Comparison of ENCODE assay signal across 7 cellular contexts in the genomic region with DNA sequence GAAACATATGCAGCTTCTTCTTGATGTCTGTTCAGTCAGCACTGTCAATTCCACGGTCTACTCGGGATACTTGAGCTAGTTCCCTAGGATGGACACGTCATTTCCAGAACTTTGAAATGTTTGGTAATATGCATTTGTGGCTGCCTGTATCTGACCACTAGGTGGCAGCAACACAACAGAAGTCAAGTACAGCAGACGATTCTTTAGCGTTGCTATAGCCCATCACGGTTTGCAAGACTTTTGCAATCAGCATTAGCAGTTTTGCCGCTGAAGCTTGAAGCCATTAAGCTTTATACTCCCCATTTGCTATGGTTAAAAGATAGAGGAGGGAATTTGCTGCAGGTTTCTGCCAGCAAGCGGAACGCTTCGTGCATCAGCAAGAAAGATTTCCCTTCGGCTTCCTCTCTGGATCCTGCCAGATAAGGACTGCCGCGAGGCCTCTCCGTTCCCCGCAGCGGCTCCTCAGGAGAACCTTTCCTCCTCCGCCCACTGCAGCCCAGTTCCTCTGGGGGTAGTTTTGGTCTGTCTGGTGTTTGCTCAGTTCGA.
A peak's percentile ranks its signal among the peaks of the same experiment; 100 is the strongest.
DNase-seq lines count a peak whose midpoint lies in the region; ATAC-seq and TF ChIP-seq lines count a peak whose summit lies in the region.

No MANE protein-coding gene starts in this region.

- TF ChIP-seq CTCF in GM12873 (IDR thresholded peaks at IDR 0.05; ENCODE audit: insufficient read depth, low read depth, low read length, missing control alignments) (peak; percentile 89), liver (IDR thresholded peaks at IDR 0.05; ENCODE audit: low read depth, low read length, missing input control) (peak; percentile 96)

- H3K4me1 ChIP-seq in liver (ENCODE audit: control insufficient read depth in 4 of 4, insufficient read depth in 4 of 4, low read length in 3 of 4): peaks cover 5 to 31% (median 24%) of the 10 kb centered on the region in 4 donors

- DNase-seq in NCI-H510A (lab: John Stamatoyannopoulos, UW) (peak; percentile 41), dedifferentiated amniotic fluid mesenchymal stem cell (ENCODE audit: extremely low spot score) (peak; percentile 89)
- DNase-seq in activated CD4-positive, alpha-beta T cell treated with anti-CD3 and anti-CD28 coated beads for 4 hours: peak; percentile 66 to 75
- peak; percentile 40 to 61 for DNase-seq in stimulated activated CD4-positive, alpha-beta T cell treated with anti-CD3 and anti-CD28 coated beads, Interleukin-4, amount 100 ng/mL, for 4 hours

- H3K27me3 ChIP-seq in liver (ENCODE audit: control insufficient read depth in 4 of 4, insufficient read depth in 4 of 4, low read length in 3 of 4): no peaks in the 10 kb centered on the region

- no peaks in the 10 kb centered on the region for H3K9me3 ChIP-seq in liver (ENCODE audit: control insufficient read depth in 4 of 4, low read length in 3 of 4)

- peaks cover 10 to 71% (median 47%) of the 10 kb centered on the region in 4 donors for H3K36me3 ChIP-seq in liver (ENCODE audit: control insufficient read depth in 4 of 4, insufficient read depth in 3 of 4, low read depth in 1 of 4, low read length in 3 of 4)

- H3K9ac ChIP-seq in liver (ENCODE audit: low read depth in 1 of 2, low read length in 2 of 2): no peak overlapping the region

- ATAC-seq in HG03139 (IDR thresholded peaks at IDR 0.05; ENCODE audit: unreplicated experiment): peak; percentile 73

- peak overlapping the region; percentile 34 to 54 for H3K27ac ChIP-seq in liver (ENCODE audit: low read depth in 1 of 2, low read length in 2 of 2)

- H3K4me3 ChIP-seq in liver (ENCODE audit: low read depth in 1 of 3, low read length in 3 of 3): no peak overlapping the region

- TF ChIP-seq RAD21 in liver (IDR thresholded peaks at IDR 0.05): peak; percentile 89 to 95

- 32% methylated on average over 18 of the region's 18 CpGs for WGBS in liver

TF ChIP-seq in liver, 16 proteins besides CTCF, POLR2A, EP300 and RAD21:
- TF ChIP-seq, protein P1, sequence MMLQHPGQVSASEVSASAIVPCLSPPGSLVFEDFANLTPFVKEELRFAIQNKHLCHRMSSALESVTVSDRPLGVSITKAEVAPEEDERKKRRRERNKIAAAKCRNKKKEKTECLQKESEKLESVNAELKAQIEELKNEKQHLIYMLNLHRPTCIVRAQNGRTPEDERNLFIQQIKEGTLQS (IDR thresholded peaks at IDR 0.05): no peak
- peak; percentile 14 to 45 for TF ChIP-seq HNF4A (conservative IDR thresholded peaks at IDR 0.05)
- TF ChIP-seq SP1 (IDR thresholded peaks at IDR 0.05): peak; percentile 9
TF ChIP-seq in liver: peak in this region for 2.
